In the genomic region with DNA sequence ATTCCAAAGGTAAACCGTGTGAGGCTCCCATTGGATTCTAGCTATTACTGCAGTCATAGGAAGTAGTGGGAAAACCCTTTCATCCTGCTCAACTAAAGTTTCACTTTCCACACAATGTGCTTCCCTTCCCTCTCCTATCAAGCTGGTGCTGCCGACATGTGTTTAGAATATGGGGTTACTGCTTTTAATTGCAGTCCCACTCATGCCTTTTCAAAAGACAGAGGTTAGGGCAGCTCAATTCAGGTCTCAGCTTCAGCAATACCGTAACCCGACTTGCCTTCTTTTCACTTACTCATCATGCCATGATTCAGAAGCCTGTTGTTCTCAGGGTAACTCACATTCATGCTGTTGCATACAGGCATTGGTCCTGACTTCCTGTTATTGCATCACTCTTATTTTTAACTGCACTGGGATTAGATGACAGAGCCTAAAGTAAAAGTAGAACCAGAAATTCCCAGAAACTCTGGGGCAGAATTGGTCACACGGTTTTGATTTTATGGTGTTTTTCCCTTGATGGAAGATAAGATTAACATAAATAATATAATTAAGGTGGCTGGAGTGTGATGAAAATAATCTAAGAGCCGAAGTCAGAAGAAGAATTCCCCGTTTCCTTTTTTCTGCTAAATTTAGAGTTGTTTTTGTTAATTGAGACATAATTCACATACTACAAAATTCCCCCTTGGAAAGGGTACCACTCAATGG, we compare ENCODE assay signal across 8 cellular contexts. TPM values are rescaled to one million over a fixed set of nuclear protein-coding genes. Genes with fewer than 3 reads are reported as not detected.
DNase-seq lines count a peak whose midpoint lies in the region; ATAC-seq and TF ChIP-seq lines count a peak whose summit lies in the region.

No MANE protein-coding gene starts in this region.

- no peak overlapping the region for H2BK120ac ChIP-seq in neuronal stem cell (ENCODE audit: low read depth, low read length)

- peaks cover 2 to 4% of the 10 kb centered on the region in 2 donors for H3K4me1 ChIP-seq in neuronal stem cell (ENCODE audit: control insufficient read depth in 2 of 2, insufficient read depth in 1 of 2, low read depth in 1 of 2, low read length in 2 of 2)

- H3K9me3 Mint-ChIP-seq in activated naive CD4-positive, alpha-beta T cell treated with anti-CD3 and anti-CD28 coated beads, Interleukin-2, amount 10 ng/mL, durations not matched to agents 7 days and 5 days = no peaks in the 10 kb centered on the region

- H3K27ac ChIP-seq in neuronal stem cell (replicated peaks; ENCODE audit: low read length) = no peak overlapping the region

- no CpG with 5 or more reads among the region's 7 CpGs for WGBS in neuronal stem cell (ENCODE audit: extremely low coverage in 2 of 2, insufficient read length in 2 of 2, insufficient replicate concordance in 1 of 2), 2 donors

- no peak overlapping the region for H3K4ac ChIP-seq in neuronal stem cell (ENCODE audit: low read length)

- no peak overlapping the region for H4K8ac ChIP-seq in neuronal stem cell (ENCODE audit: low read depth, low read length)

- H3K27ac Mint-ChIP-seq in activated naive CD4-positive, alpha-beta T cell treated with anti-CD3 and anti-CD28 coated beads, Interleukin-2, amount 10 ng/mL, durations not matched to agents 7 days and 5 days = no peak overlapping the region

- no peak overlapping the region for H3K4me3 ChIP-seq in epithelial cell of esophagus (ENCODE audit: low read length)
- no peak overlapping the region for H3K4me3 ChIP-seq in neuronal stem cell (ENCODE audit: low read length in 2 of 2)

- no peaks in the 10 kb centered on the region for H3K27me3 Mint-ChIP-seq in activated naive CD4-positive, alpha-beta T cell treated with anti-CD3 and anti-CD28 coated beads, Interleukin-2, amount 10 ng/mL, durations not matched to agents 7 days and 5 days

- H3K9ac ChIP-seq in neuronal stem cell (ENCODE audit: low read depth, low read length, poor library complexity) = no peak overlapping the region

- no peaks in the 10 kb centered on the region for H3K9me3 ChIP-seq in neuronal stem cell (replicated peaks in 1 of 2; ENCODE audit: control insufficient read depth in 2 of 2, insufficient read depth in 1 of 2, low read depth in 1 of 2, low read length in 2 of 2)

- no peak overlapping the region for H2AK5ac ChIP-seq in neuronal stem cell (ENCODE audit: low read depth, low read length)

- peak; percentile 94 for ATAC-seq in SK-N-SH treated with all-trans-retinoic acid at 6 μM for 48 hours
- ATAC-seq in GM19395 (IDR thresholded peaks at IDR 0.05; ENCODE audit: unreplicated experiment) = no peak
- ATAC-seq in HG03469 (IDR thresholded peaks at IDR 0.05; ENCODE audit: unreplicated experiment) = no peak

- H3K4me2 ChIP-seq in neuronal stem cell (ENCODE audit: insufficient read depth, low read length, poor library complexity, severe bottlenecking) = no peak overlapping the region

- H2AFZ ChIP-seq in neuronal stem cell (ENCODE audit: low read length) = peak overlapping the region; percentile 64

- no peak overlapping the region for H3K18ac ChIP-seq in neuronal stem cell (ENCODE audit: low read length)

- no peak overlapping the region for H2BK12ac ChIP-seq in neuronal stem cell (ENCODE audit: low read length)

- TF ChIP-seq CTCF in epithelial cell of esophagus (IDR thresholded peaks at IDR 0.05; ENCODE audit: insufficient read depth, low read depth, low read length, missing control alignments) = no peak

- peaks cover 31% of the 10 kb centered on the region for H3K4me1 Mint-ChIP-seq in activated naive CD4-positive, alpha-beta T cell treated with anti-CD3 and anti-CD28 coated beads, Interleukin-2, amount 10 ng/mL, durations not matched to agents 7 days and 5 days

- H3K23ac ChIP-seq in neuronal stem cell (ENCODE audit: low read depth, low read length, poor library complexity) = no peak overlapping the region

- H3K36me3 ChIP-seq in neuronal stem cell (replicated peaks in 1 of 2; ENCODE audit: control insufficient read depth in 2 of 2, insufficient read depth in 2 of 2, low read length in 2 of 2) = no peaks in the 10 kb centered on the region

- H4K91ac ChIP-seq in neuronal stem cell (ENCODE audit: low read depth, low read length, poor library complexity) = no peak overlapping the region

- H3K27me3 ChIP-seq in neuronal stem cell (ENCODE audit: control insufficient read depth in 3 of 3, insufficient read depth in 3 of 3, low read depth in 1 of 3, low read length in 3 of 3) = no peaks in the 10 kb centered on the region

- H2BK5ac ChIP-seq in neuronal stem cell (ENCODE audit: low read length) = no peak overlapping the region

- no peak overlapping the region for H3K4me3 Mint-ChIP-seq in activated naive CD4-positive, alpha-beta T cell treated with anti-CD3 and anti-CD28 coated beads, Interleukin-2, amount 10 ng/mL, durations not matched to agents 7 days and 5 days

- H2BK15ac ChIP-seq in neuronal stem cell (ENCODE audit: low read length) = no peak overlapping the region

- no peaks in the 10 kb centered on the region for H3K36me3 Mint-ChIP-seq in activated naive CD4-positive, alpha-beta T cell treated with anti-CD3 and anti-CD28 coated beads, Interleukin-2, amount 10 ng/mL, durations not matched to agents 7 days and 5 days

- H3K14ac ChIP-seq in neuronal stem cell (ENCODE audit: low read length) = no peak overlapping the region

- DNase-seq in activated naive CD4-positive, alpha-beta T cell treated with Interleukin-2 at 50 U/mL for 16 hours = peak; percentile 22
- DNase-seq in activated naive CD4-positive, alpha-beta T cell treated with anti-CD3 and anti-CD28 coated beads, Interleukin-2, amount 10 ng/mL, durations not matched to agents 7 days and 5 days = no peak
- DNase-seq in epithelial cell of esophagus (ENCODE audit: low read depth) (peak; percentile 97), neuronal stem cell (ENCODE audit: low spot score) (no peak), NCI-H128 (lab: John Stamatoyannopoulos, UW; ENCODE audit: unreplicated experiment) (no peak)

- CTCF ChIA-PET in activated naive CD4-positive, alpha-beta T cell treated with anti-CD3 and anti-CD28 coated beads, Interleukin-2, amount 10 ng/mL, durations not matched to agents 7 days and 5 days (lab: Charles Lee) = interaction anchor here (0.7 to 0.9 kb wide), 2 partner anchors 188 to 245 kb away, joined by 3 to 4 read pairs; no protein-coding TSS in a partner anchor

- no peaks in the 10 kb centered on the region for H3K79me1 ChIP-seq in neuronal stem cell (ENCODE audit: low read depth, low read length)

TF ChIP-seq in SK-N-SH treated with all-trans-retinoic acid at 6 μM for 48 hours, 23 proteins besides CTCF, POLR2A, EP300 and RAD21 (continues in another document):
- TF ChIP-seq BACH2 (CRISPR knock-in tag; IDR thresholded peaks at IDR 0.05; ENCODE audit: borderline replicate concordance) (no peak), SNAI2 (CRISPR knock-in tag; IDR thresholded peaks at IDR 0.05) (no peak), ARNTL (CRISPR knock-in tag; IDR thresholded peaks at IDR 0.05; ENCODE audit: borderline replicate concordance, low read depth) (no peak), CSRNP3 (CRISPR knock-in tag; IDR thresholded peaks at IDR 0.05) (no peak), GLIS3 (CRISPR knock-in tag; IDR thresholded peaks at IDR 0.05) (no peak), ZFP30 (CRISPR knock-in tag; IDR thresholded peaks at IDR 0.05) (no peak), PPARA (CRISPR knock-in tag; IDR thresholded peaks at IDR 0.05; ENCODE audit: borderline replicate concordance) (no peak), ZNF565 (CRISPR knock-in tag; conservative IDR thresholded peaks at IDR 0.05; ENCODE audit: low read depth) (no peak), PATZ1 (CRISPR knock-in tag; IDR thresholded peaks at IDR 0.05; ENCODE audit: borderline replicate concordance) (no peak), ZNF70 (CRISPR knock-in tag; IDR thresholded peaks at IDR 0.05) (no peak)

RNA-seq across cellular contexts. Expression of gene C2CD4B, which starts 45.7 kb away (rescaled TPM):
- polyA plus RNA-seq in neuronal stem cell (2013, experiment 1 of 2) = 0.03 TPM
- 0.01 TPM for polyA plus RNA-seq in neuronal stem cell (2013, experiment 2 of 2)

RNA-seq across cellular contexts. Expression of gene C2CD4A, which starts 52.6 kb away (rescaled TPM):
- not detected for polyA plus RNA-seq in neuronal stem cell (2013, experiment 1 of 2)
- polyA plus RNA-seq in neuronal stem cell (2013, experiment 2 of 2) = not detected

RNA-seq across cellular contexts. Expression of gene VPS13C, which starts 59.1 kb away (rescaled TPM):
- polyA plus RNA-seq in neuronal stem cell (2013, experiment 1 of 2) = 11.5 TPM
- 11.7 TPM for polyA plus RNA-seq in neuronal stem cell (2013, experiment 2 of 2)

Comparison
In these comparisons a context has a peak if more than half of its experiments do, and no peak if none do; other contexts are left out.
1. DNase-seq: peak in activated naive CD4-positive, alpha-beta T cell treated with Interleukin-2 at 50 U/mL for 16 hours (single experiment) and epithelial cell of esophagus (single experiment); none in activated naive CD4-positive, alpha-beta T cell treated with anti-CD3 and anti-CD28 coated beads, Interleukin-2, amount 10 ng/mL, durations not matched to agents 7 days and 5 days (single experiment), neuronal stem cell (single experiment) and NCI-H128 (single experiment).